In the genomic region with DNA sequence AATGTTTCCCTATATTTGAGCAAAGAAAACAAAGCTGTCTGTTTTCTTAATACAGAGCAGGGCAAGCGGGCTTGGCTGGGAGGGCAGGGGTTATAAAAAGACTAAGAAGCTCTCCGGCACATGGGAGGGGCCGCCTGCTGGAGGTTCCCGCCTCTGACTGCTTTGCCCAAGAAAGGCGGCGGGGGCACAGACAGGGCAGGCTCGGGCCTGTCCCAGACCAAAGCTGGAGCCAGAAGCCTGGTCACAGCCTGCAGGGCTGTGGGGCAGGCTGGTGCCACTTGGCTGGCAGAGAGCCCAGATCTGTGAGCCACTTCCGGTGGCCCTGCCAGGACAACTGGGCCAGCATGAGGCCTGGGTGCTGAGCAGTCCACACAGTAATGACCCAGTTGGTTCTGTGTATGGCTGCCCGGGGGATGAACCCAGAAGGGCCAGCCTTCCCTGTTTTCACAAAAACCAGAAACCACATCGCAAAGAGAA, we compare ENCODE assay signal across 1 cellular context.
TF ChIP-seq lines count a peak whose summit lies in the region.

No MANE protein-coding gene starts in this region.

TF ChIP-seq in SK-N-SH treated with all-trans-retinoic acid at 6 μM for 48 hours, 23 proteins besides CTCF, POLR2A, EP300 and RAD21 (continued from another document):
- TF ChIP-seq, protein P1, sequence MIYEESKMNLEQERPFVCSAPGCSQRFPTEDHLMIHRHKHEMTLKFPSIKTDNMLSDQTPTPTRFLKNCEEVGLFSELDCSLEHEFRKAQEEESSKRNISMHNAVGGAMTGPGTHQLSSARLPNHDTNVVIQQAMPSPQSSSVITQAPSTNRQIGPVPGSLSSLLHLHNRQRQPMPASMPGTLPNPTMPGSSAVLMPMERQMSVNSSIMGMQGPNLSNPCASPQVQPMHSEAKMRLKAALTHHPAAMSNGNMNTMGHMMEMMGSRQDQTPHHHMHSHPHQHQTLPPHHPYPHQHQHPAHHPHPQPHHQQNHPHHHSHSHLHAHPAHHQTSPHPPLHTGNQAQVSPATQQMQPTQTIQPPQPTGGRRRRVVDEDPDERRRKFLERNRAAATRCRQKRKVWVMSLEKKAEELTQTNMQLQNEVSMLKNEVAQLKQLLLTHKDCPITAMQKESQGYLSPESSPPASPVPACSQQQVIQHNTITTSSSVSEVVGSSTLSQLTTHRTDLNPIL (CRISPR knock-in tag; IDR thresholded peaks at IDR 0.05; ENCODE audit: low read depth), result no peak
- TF ChIP-seq, protein P2, sequence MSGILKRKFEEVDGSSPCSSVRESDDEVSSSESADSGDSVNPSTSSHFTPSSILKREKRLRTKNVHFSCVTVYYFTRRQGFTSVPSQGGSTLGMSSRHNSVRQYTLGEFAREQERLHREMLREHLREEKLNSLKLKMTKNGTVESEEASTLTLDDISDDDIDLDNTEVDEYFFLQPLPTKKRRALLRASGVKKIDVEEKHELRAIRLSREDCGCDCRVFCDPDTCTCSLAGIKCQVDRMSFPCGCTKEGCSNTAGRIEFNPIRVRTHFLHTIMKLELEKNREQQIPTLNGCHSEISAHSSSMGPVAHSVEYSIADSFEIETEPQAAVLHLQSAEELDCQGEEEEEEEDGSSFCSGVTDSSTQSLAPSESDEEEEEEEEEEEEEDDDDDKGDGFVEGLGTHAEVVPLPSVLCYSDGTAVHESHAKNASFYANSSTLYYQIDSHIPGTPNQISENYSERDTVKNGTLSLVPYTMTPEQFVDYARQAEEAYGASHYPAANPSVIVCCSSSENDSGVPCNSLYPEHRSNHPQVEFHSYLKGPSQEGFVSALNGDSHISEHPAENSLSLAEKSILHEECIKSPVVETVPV (CRISPR knock-in tag; IDR thresholded peaks at IDR 0.05), result no peak
TF ChIP-seq in SK-N-SH treated with all-trans-retinoic acid at 6 μM for 48 hours: peak in this region for 9.
